In genomic region chr5:137758121-137758520, GRCh38 we compare ENCODE assay signal across 23 cellular contexts.
"Had no signal": no experiment of that assay in that cellular context is flagged by ENCODE, and none has a peak within 500 bp of the region (broad histone marks: within the 10 kb centered on the region; RNA-seq: fewer than 3 reads in every experiment).

No MANE protein-coding gene starts in this region.

- DNase-seq: dermis blood vessel endothelial cell; effector memory CD4-positive, alpha-beta T cell; heart left ventricle; kidney; natural killer cell; right cardiac atrium; sigmoid colon; stimulated activated CD4-positive, alpha-beta T cell treated with anti-CD3 and anti-CD28 coated beads, Interleukin-4, amount 100 ng/mL, for 4 hours; stimulated activated naive CD8-positive, alpha-beta T cell treated with anti-CD3 and anti-CD28 coated beads, Interleukin-15, Interleukin-2, amounts not matched to agents 100 U/mL and 50 U/mL, for 24 hours; substantia nigra; testis; tibial artery had no signal

- H3K4me2 ChIP-seq: hepatocyte had no signal

- H3K9me3 ChIP-seq: esophagus muscularis mucosa, gastroesophageal sphincter, heart left ventricle, neutrophil, prostate gland, sigmoid colon, testis, tibial artery had no signal

- H3K9ac ChIP-seq: parathyroid adenoma had no signal

- H3K4me3 ChIP-seq: coronary artery, esophagus muscularis mucosa, gastroesophageal sphincter, heart left ventricle, hepatocyte, lung, prostate gland, sigmoid colon, testis, tibial artery had no signal

- H3K27ac ChIP-seq: coronary artery, esophagus muscularis mucosa, foreskin keratinocyte, gastroesophageal sphincter, heart left ventricle, hepatocyte, neutrophil, parathyroid adenoma, prostate gland, sigmoid colon, testis, tibial artery had no signal

- H2AFZ ChIP-seq: hepatocyte, parathyroid adenoma had no signal

- ATAC-seq: foreskin keratinocyte; gastroesophageal sphincter; heart left ventricle; left lobe of liver; natural killer cell; right cardiac atrium; stimulated activated memory B cell treated with anti-CD40 and anti-IgM and Interleukin-4, amounts not matched to agents 10 μg/mL and 1 μg/mL and 100 μg/mL, for 72 hours; stimulated activated naive CD8-positive, alpha-beta T cell treated with anti-CD3 and anti-CD28 coated beads, Interleukin-15, Interleukin-2, amounts not matched to agents 100 U/mL and 50 U/mL, for 24 hours had no signal

- H3K27me3 ChIP-seq: esophagus muscularis mucosa, foreskin keratinocyte, gastroesophageal sphincter, heart left ventricle, hepatocyte, neutrophil, sigmoid colon, testis, tibial artery had no signal

- H3K4me1 ChIP-seq: foreskin keratinocyte, parathyroid adenoma, prostate gland, testis had no signal

- H3K36me3 ChIP-seq: esophagus muscularis mucosa, gastroesophageal sphincter, neutrophil, prostate gland, sigmoid colon, tibial artery had no signal
